In genomic region chr2:10709290-10709939, GRCh38 we compare ENCODE assay signal across 9 cellular contexts. TPM values are rescaled to one million over a fixed set of nuclear protein-coding genes. Genes with fewer than 3 reads are reported as not detected.
A peak's percentile ranks its signal among the peaks of the same experiment; 100 is the strongest.
DNase-seq lines count a peak whose midpoint lies in the region; ATAC-seq and TF ChIP-seq lines count a peak whose summit lies in the region.
"Had no signal": no experiment of that assay in that cellular context is flagged by ENCODE, and none has a peak within 500 bp of the region (broad histone marks: within the 10 kb centered on the region; RNA-seq: fewer than 3 reads in every experiment).

No MANE protein-coding gene starts in this region.

- no peak overlapping the region for H3K27ac ChIP-seq in gastrocnemius medialis
- H3K27ac ChIP-seq: psoas muscle had no signal

- no peaks in the 10 kb centered on the region for H3K36me3 ChIP-seq in gastrocnemius medialis

- in situ Hi-C loops in gastrocnemius medialis (cut with MboI; ENCODE audit: low sequenced_read_pairs in 4 of 4), result no loop called here

- TF ChIP-seq CTCF in GM10266 (IDR thresholded peaks at IDR 0.05; ENCODE audit: control insufficient read depth, insufficient read depth, low read depth, missing control alignments) (peak; percentile 54), neural crest cell (conservative IDR thresholded peaks at IDR 0.05) (peak; percentile 40), gastrocnemius medialis (IDR thresholded peaks at IDR 0.05 in 4 of 5, conservative IDR thresholded peaks at IDR 0.05 in 1 of 5) (no peak)

- no peak overlapping the region for H3K27ac Mint-ChIP-seq in neural crest cell (ENCODE audit: unreplicated experiment)

- H3K27me3 ChIP-seq in gastrocnemius medialis, result peaks cover 0 to 12% (median 8%) of the 10 kb centered on the region in 3 donors

- no peaks in the 10 kb centered on the region for H3K9me3 Mint-ChIP-seq in neural crest cell

- no peaks in the 10 kb centered on the region for H3K36me3 Mint-ChIP-seq in neural crest cell (ENCODE audit: low read depth)

- TF ChIP-seq POLR2A in gastrocnemius medialis (IDR thresholded peaks at IDR 0.05), result no peak

- H3K4me1 ChIP-seq in gastrocnemius medialis, result no peaks in the 10 kb centered on the region
- H3K4me1 ChIP-seq: psoas muscle had no signal

- no peak overlapping the region for H3K4me3 Mint-ChIP-seq in neural crest cell

- peaks cover 67% of the 10 kb centered on the region for H3K27me3 Mint-ChIP-seq in neural crest cell (ENCODE audit: low read depth)

- no peaks in the 10 kb centered on the region for H3K9me3 ChIP-seq in gastrocnemius medialis
- H3K9me3 ChIP-seq: psoas muscle had no signal

- DNase-seq in GM10266 (ENCODE audit: extremely low spot score), result no peak
- DNase-seq in NCI-H187 treated with DMSO at 0.1 percent for 48 hours (lab: John Stamatoyannopoulos, UW), result peak; percentile 73
- peak; percentile 27 for DNase-seq in astrocyte of the hippocampus (ENCODE audit: low read depth, low spot score)
- DNase-seq in neural crest cell (ENCODE audit: low read depth, low spot score), result no peak
- DNase-seq in posterior cingulate gyrus, result no peak
- DNase-seq in MV-4-11 (lab: John Stamatoyannopoulos, UW), result no peak
- no peak for DNase-seq in stimulated activated CD4-positive, alpha-beta T cell treated with anti-CD3 and anti-CD28 coated beads, Interleukin-4, amount 100 ng/mL, for 24 hours
- no peak for DNase-seq in gastrocnemius medialis
- DNase-seq: psoas muscle had no signal

- peaks cover 4% of the 10 kb centered on the region for H3K4me1 Mint-ChIP-seq in neural crest cell

- intact Hi-C loops in posterior cingulate gyrus (cut with DNase I), result no loop called here
- intact Hi-C loops in gastrocnemius medialis (cut with DNase I; ENCODE audit: low total_unique reads), result no loop called here

- no peak for ATAC-seq in gastrocnemius medialis
- ATAC-seq: psoas muscle had no signal

- no peak overlapping the region for H3K4me3 ChIP-seq in gastrocnemius medialis
- H3K4me3 ChIP-seq: psoas muscle had no signal

RNA-seq across cellular contexts. Expression of gene ATP6V1C2, which starts 12.0 kb away (rescaled TPM):
- total RNA-seq in neural crest cell, result 0.14 TPM in 1 of 2 replicates, not detected in the other
- not detected for total RNA-seq in gastrocnemius medialis

RNA-seq across cellular contexts. Expression of gene NOL10, which starts 19.6 kb away (rescaled TPM):
- 31.0 and 31.4 TPM in 2 replicates for total RNA-seq in neural crest cell
- 10 to 100 TPM; 22.6 to 44.6 (median 29.5) TPM for total RNA-seq in gastrocnemius medialis

Comparison
In these comparisons a context has a peak if more than half of its experiments do, and no peak if none do; other contexts are left out.
1. DNase-seq: peak in NCI-H187 treated with DMSO at 0.1 percent for 48 hours (single experiment) and astrocyte of the hippocampus (single experiment); none in GM10266 (single experiment), neural crest cell (single experiment), posterior cingulate gyrus (0 of 10), MV-4-11 (single experiment), stimulated activated CD4-positive, alpha-beta T cell treated with anti-CD3 and anti-CD28 coated beads, Interleukin-4, amount 100 ng/mL, for 24 hours (single experiment) and gastrocnemius medialis (0 of 2).
2. CTCF ChIP-seq: peak in GM10266 (single experiment) and neural crest cell (single experiment); none in gastrocnemius medialis (0 of 5).